ENCODE assay signal across 28 cellular contexts in the genomic region with DNA sequence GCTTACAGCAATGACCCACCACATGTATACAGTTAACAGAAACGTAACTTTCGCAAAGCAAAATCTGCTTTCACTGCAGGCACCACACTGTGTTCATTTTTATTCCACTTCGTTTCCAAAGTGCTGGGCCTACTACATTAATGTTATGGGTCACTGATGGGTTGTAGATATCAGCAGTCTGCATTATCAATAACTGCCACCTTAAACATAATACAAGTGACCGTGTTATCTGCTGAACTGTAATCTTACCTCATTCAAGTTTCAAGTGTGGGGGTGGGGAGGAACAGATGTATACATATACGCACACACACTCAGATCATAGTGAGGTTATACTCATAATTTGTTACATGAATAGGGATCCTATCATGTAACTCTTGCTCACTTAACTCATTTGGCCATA. TPM values are rescaled to one million over a fixed set of nuclear protein-coding genes. Genes with fewer than 3 reads are reported as not detected.
"Had no signal": no experiment of that assay in that cellular context is flagged by ENCODE, and none has a peak within 500 bp of the region (broad histone marks: within the 10 kb centered on the region; RNA-seq: fewer than 3 reads in every experiment).

No MANE protein-coding gene starts in this region.

- H3K4me3 Mint-ChIP-seq: naive thymus-derived CD4-positive, alpha-beta T cell; natural killer cell; nephron; neural crest cell; stimulated activated memory B cell treated with anti-CD40 and anti-IgM and Interleukin-4, amounts not matched to agents 10 μg/mL and 1 μg/mL and 100 μg/mL, for 72 hours; stimulated activated naive CD8-positive, alpha-beta T cell treated with anti-CD3 and anti-CD28 coated beads, Interleukin-15, amount 100 ng/mL, for 72 hours had no signal

- H3K27me3 ChIP-seq: pancreas, thyroid gland, tibial nerve, upper lobe of left lung, vagina had no signal

- H3K4me3 ChIP-seq: pancreas, psoas muscle, skin epidermis, smooth muscle cell, spleen, thoracic aorta, thyroid gland, tibial nerve, upper lobe of left lung, vagina had no signal

- H3K9me3 ChIP-seq: neutrophil, pancreas, psoas muscle, spleen, thoracic aorta, thyroid gland, tibial nerve, upper lobe of left lung, vagina had no signal

- H3K36me3 Mint-ChIP-seq: natural killer cell; stimulated activated memory B cell treated with anti-CD40 and anti-IgM and Interleukin-4, amounts not matched to agents 10 μg/mL and 1 μg/mL and 100 μg/mL, for 72 hours had no signal

- H3K27ac ChIP-seq: neutrophil, pancreas, psoas muscle, skin epidermis, spleen, thoracic aorta, thyroid gland, tibial nerve, upper lobe of left lung, vagina had no signal

- H3K27ac Mint-ChIP-seq: naive thymus-derived CD4-positive, alpha-beta T cell; natural killer cell; stimulated activated memory B cell treated with anti-CD40 and anti-IgM and Interleukin-4, amounts not matched to agents 10 μg/mL and 1 μg/mL and 100 μg/mL, for 72 hours; stimulated activated naive CD8-positive, alpha-beta T cell treated with anti-CD3 and anti-CD28 coated beads, Interleukin-15, amount 100 ng/mL, for 72 hours had no signal

- H3K9me3 Mint-ChIP-seq: naive thymus-derived CD4-positive, alpha-beta T cell; natural killer cell; nephron; neural crest cell; stimulated activated memory B cell treated with anti-CD40 and anti-IgM and Interleukin-4, amounts not matched to agents 10 μg/mL and 1 μg/mL and 100 μg/mL, for 72 hours; stimulated activated naive CD8-positive, alpha-beta T cell treated with anti-CD3 and anti-CD28 coated beads, Interleukin-15, amount 100 ng/mL, for 72 hours had no signal

- ATAC-seq: naive thymus-derived CD4-positive, alpha-beta T cell; natural killer cell; psoas muscle; right cardiac atrium; sciatic nerve; stimulated activated memory B cell treated with anti-CD40 and anti-IgM and Interleukin-4, amounts not matched to agents 10 μg/mL and 1 μg/mL and 100 μg/mL, for 72 hours; stimulated activated naive CD8-positive, alpha-beta T cell treated with anti-CD3 and anti-CD28 coated beads, Interleukin-15, amount 100 ng/mL, for 72 hours; stimulated activated naive CD8-positive, alpha-beta T cell treated with anti-CD3 and anti-CD28 coated beads, Interleukin-15, Interleukin-2, amounts not matched to agents 100 U/mL and 50 U/mL, for 24 hours had no signal

- DNase-seq: naive thymus-derived CD4-positive, alpha-beta T cell; natural killer cell; nucleus accumbens; pancreas; psoas muscle; right cardiac atrium; spleen; stimulated activated CD4-positive, alpha-beta T cell treated with anti-CD3 and anti-CD28 coated beads, Interleukin-12 subunit alpha, Interleukin-12 subunit beta, amount 100 ng/mL, for 4 hours; stimulated activated CD4-positive, alpha-beta T cell treated with anti-CD3 and anti-CD28 coated beads, Interleukin-1b, Interleukin-23, amount 100 ng/mL, for 48 hours; stimulated activated CD4-positive, alpha-beta T cell treated with anti-CD3 and anti-CD28 coated beads, Interleukin-4, amount 100 ng/mL, for 1 hour; stimulated activated CD4-positive, alpha-beta T cell treated with anti-CD3 and anti-CD28 coated beads, Interleukin-4, amount 100 ng/mL, for 4 hours; stimulated activated CD8-positive, alpha-beta memory T cell treated with anti-CD3 and anti-CD28 coated beads, Interleukin-4, amount 100 ng/mL, for 48 hours; stimulated activated naive CD4-positive, alpha-beta T cell; stimulated activated naive CD8-positive, alpha-beta T cell treated with anti-CD3 and anti-CD28 coated beads, Interleukin-15, amount 100 ng/mL, for 72 hours; stimulated activated naive CD8-positive, alpha-beta T cell treated with anti-CD3 and anti-CD28 coated beads, Interleukin-15, Interleukin-2, amounts not matched to agents 100 U/mL and 50 U/mL, for 24 hours; substantia nigra; thyroid gland; upper lobe of left lung had no signal

- H3K36me3 ChIP-seq: neutrophil, pancreas, spleen, thoracic aorta, thyroid gland, tibial nerve, upper lobe of left lung, vagina had no signal

- H3K27me3 Mint-ChIP-seq: stimulated activated memory B cell treated with anti-CD40 and anti-IgM and Interleukin-4, amounts not matched to agents 10 μg/mL and 1 μg/mL and 100 μg/mL, for 72 hours had no signal

- H3K4me1 Mint-ChIP-seq: natural killer cell; stimulated activated memory B cell treated with anti-CD40 and anti-IgM and Interleukin-4, amounts not matched to agents 10 μg/mL and 1 μg/mL and 100 μg/mL, for 72 hours had no signal

- H3K4me1 ChIP-seq: pancreas, psoas muscle, spleen, thyroid gland, tibial nerve, upper lobe of left lung, vagina had no signal

RNA-seq across cellular contexts. Expression of a gene that starts 21.1 kb away (rescaled TPM):
- total RNA-seq: thoracic aorta, vagina had no signal
